ENCODE assay signal across 15 cellular contexts in the genomic region with DNA sequence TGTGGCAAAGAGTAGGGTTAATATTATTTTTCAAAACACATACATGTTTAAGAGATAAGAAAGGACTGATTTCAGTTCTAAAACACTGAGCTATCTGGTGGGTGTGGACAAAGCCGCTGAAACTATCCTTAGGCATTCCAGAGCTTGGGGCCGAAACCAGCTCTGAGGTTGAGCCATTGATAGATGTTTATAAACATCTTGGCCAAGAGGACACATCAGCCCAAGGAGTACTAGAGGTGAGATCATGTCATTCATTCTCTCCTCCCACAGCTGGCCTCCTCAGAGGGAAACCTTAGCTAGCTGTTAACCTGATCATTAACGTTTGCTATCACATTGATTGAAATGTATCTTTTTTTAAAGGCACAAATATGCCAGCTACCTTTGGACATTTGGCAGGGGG.
DNase-seq lines count a peak whose midpoint lies in the region; ATAC-seq and TF ChIP-seq lines count a peak whose summit lies in the region.
"Had no signal": no experiment of that assay in that cellular context is flagged by ENCODE, and none has a peak within 500 bp of the region (broad histone marks: within the 10 kb centered on the region; RNA-seq: fewer than 3 reads in every experiment).

No MANE protein-coding gene starts in this region.

- intact Hi-C loops in Calu3 (cut with micrococcal nuclease; ENCODE audit: unreplicated experiment), result loop anchor here (2.0 to 5.0 kb wide), 3 partner anchors 50 to 115 kb away; a partner anchor contains a TSS
- intact Hi-C loops in upper lobe of right lung (cut with DNase I), result no loop called here

- peak overlapping the region; percentile 85 for H3K27ac Mint-ChIP-seq in Calu3 (ENCODE audit: unreplicated experiment)
- H3K27ac Mint-ChIP-seq: stimulated activated naive CD8-positive, alpha-beta T cell treated with anti-CD3 and anti-CD28 coated beads, Interleukin-15, amount 100 ng/mL, for 72 hours; T-helper 1 cell treated with Interleukin-12 subunit alpha and Interleukin-12 subunit beta and Interleukin-4 antibody, amounts not matched to agents 30 μg/mL and 1 μg/mL, for 36 hours had no signal

- H3K4me3 Mint-ChIP-seq in Calu3 (ENCODE audit: low read depth, unreplicated experiment), result no peak overlapping the region
- H3K4me3 Mint-ChIP-seq: stimulated activated naive CD8-positive, alpha-beta T cell treated with anti-CD3 and anti-CD28 coated beads, Interleukin-15, amount 100 ng/mL, for 72 hours; T-helper 1 cell treated with Interleukin-12 subunit alpha and Interleukin-12 subunit beta and Interleukin-4 antibody, amounts not matched to agents 30 μg/mL and 1 μg/mL, for 36 hours had no signal

- H3K4me1 Mint-ChIP-seq in Calu3 (ENCODE audit: low read depth, unreplicated experiment), result peaks cover 70% of the 10 kb centered on the region

- no peak for TF ChIP-seq CTCF in Calu3 (IDR thresholded peaks at IDR 0.05; ENCODE audit: unreplicated experiment)
- no peak for TF ChIP-seq CTCF in choroid plexus epithelial cell (conservative IDR thresholded peaks at IDR 0.05; ENCODE audit: low read depth, low read length)
- TF ChIP-seq CTCF in upper lobe of right lung (IDR thresholded peaks at IDR 0.05), result no peak

- H3K4me2 ChIP-seq in mesendoderm (ENCODE audit: low read length), result no peak overlapping the region

- DNase-seq in Calu3, result peak; percentile 27
- DNase-seq in NCI-H226, result peak; percentile 90
- DNase-seq in choroid plexus epithelial cell (ENCODE audit: low read depth), result peak; percentile 66
- no peak for DNase-seq in upper lobe of right lung
- DNase-seq in mesendoderm, result no peak
- no peak for DNase-seq in effector memory CD4-positive, alpha-beta T cell
- DNase-seq: caudate nucleus; EL; NCI-H748 treated with DMSO at 0.1 percent for 48 hours; stimulated activated CD4-positive, alpha-beta T cell treated with anti-CD3 and anti-CD28 coated beads, Interleukin-4, amount 100 ng/mL, for 1 hour; stimulated activated naive CD8-positive, alpha-beta T cell treated with anti-CD3 and anti-CD28 coated beads, Interleukin-15, amount 100 ng/mL, for 72 hours had no signal

- H3K9me3 ChIP-seq in mucosa of rectum (ENCODE audit: control insufficient read depth in 2 of 2, low read length in 2 of 2) (no peaks in the 10 kb centered on the region), upper lobe of right lung (no peaks in the 10 kb centered on the region)
- H3K9me3 ChIP-seq in effector memory CD4-positive, alpha-beta T cell (ENCODE audit: control insufficient read depth, low read length), result no peaks in the 10 kb centered on the region

- no peak overlapping the region for H3K4ac ChIP-seq in mesendoderm (ENCODE audit: low read depth, low read length)

- peaks cover 16% of the 10 kb centered on the region for H3K36me3 Mint-ChIP-seq in Calu3 (ENCODE audit: insufficient read depth, unreplicated experiment)

- no peak overlapping the region for H3K4me3 ChIP-seq in choroid plexus epithelial cell (ENCODE audit: low read depth, low read length)
- no peak overlapping the region for H3K4me3 ChIP-seq in mucosa of rectum (ENCODE audit: low read length in 2 of 2)
- H3K4me3 ChIP-seq in upper lobe of right lung, result no peak overlapping the region
- no peak overlapping the region for H3K4me3 ChIP-seq in mesendoderm (ENCODE audit: low read length)
- no peak overlapping the region for H3K4me3 ChIP-seq in effector memory CD4-positive, alpha-beta T cell (ENCODE audit: insufficient read depth, low read depth, low read length, poor library complexity, severe bottlenecking)
- H3K4me3 ChIP-seq: skin epidermis had no signal

- no peaks in the 10 kb centered on the region for H3K79me2 ChIP-seq in mesendoderm (ENCODE audit: control insufficient read depth, insufficient read depth, low read length)

- H4K8ac ChIP-seq in mesendoderm (ENCODE audit: low read depth, low read length), result no peak overlapping the region

- no peak overlapping the region for H2BK120ac ChIP-seq in mesendoderm (ENCODE audit: low read depth, low read length)

- no peak for ATAC-seq in upper lobe of right lung
- no peak for ATAC-seq in GM21723 (IDR thresholded peaks at IDR 0.05; ENCODE audit: unreplicated experiment)
- ATAC-seq: stimulated activated naive CD8-positive, alpha-beta T cell treated with anti-CD3 and anti-CD28 coated beads, Interleukin-15, amount 100 ng/mL, for 72 hours had no signal

- H3K27me3 ChIP-seq in mucosa of rectum (ENCODE audit: control insufficient read depth in 2 of 2, insufficient read depth in 2 of 2, low read length in 2 of 2) (no peaks in the 10 kb centered on the region), upper lobe of right lung (no peaks in the 10 kb centered on the region), mesendoderm (ENCODE audit: insufficient read depth, low read length, poor library complexity) (no peaks in the 10 kb centered on the region)
- H3K27me3 ChIP-seq in effector memory CD4-positive, alpha-beta T cell (replicated peaks; ENCODE audit: control insufficient read depth, insufficient read depth, low read length, poor library complexity, severe bottlenecking), result no peaks in the 10 kb centered on the region

- no peak overlapping the region for H3K18ac ChIP-seq in mesendoderm (ENCODE audit: low read length)

- H3K27ac ChIP-seq in mucosa of rectum (ENCODE audit: low read depth in 2 of 2, low read length in 2 of 2), result peak overlapping the region; percentile 79 to 80
- H3K27ac ChIP-seq in upper lobe of right lung, result no peak overlapping the region
- H3K27ac ChIP-seq in mesendoderm (ENCODE audit: low read depth, low read length), result no peak overlapping the region
- no peak overlapping the region for H3K27ac ChIP-seq in effector memory CD4-positive, alpha-beta T cell (ENCODE audit: insufficient read depth, low read length, poor library complexity, severe bottlenecking)

- no peak overlapping the region for H3K9ac ChIP-seq in mucosa of rectum (ENCODE audit: low read depth in 1 of 2, low read length in 2 of 2)
- no peak overlapping the region for H3K9ac ChIP-seq in mesendoderm (ENCODE audit: low read length)

- BruUV-seq in Calu3 (replicated peaks; lab: Mats Ljungman, UMichigan), result no TSS peak

- H3K56ac ChIP-seq in mesendoderm (ENCODE audit: low read length), result no peak overlapping the region

- H3K27me3 Mint-ChIP-seq in Calu3 (ENCODE audit: unreplicated experiment), result no peaks in the 10 kb centered on the region
- H3K27me3 Mint-ChIP-seq: stimulated activated naive CD8-positive, alpha-beta T cell treated with anti-CD3 and anti-CD28 coated beads, Interleukin-15, amount 100 ng/mL, for 72 hours had no signal

- no CpG with 5 or more reads among the region's 3 CpGs for WGBS in mesendoderm (ENCODE audit: extremely low coverage, insufficient coverage, low lambda C conversion rate)

- H3K23ac ChIP-seq in mesendoderm (ENCODE audit: low read length), result no peak overlapping the region

- H2BK5ac ChIP-seq in mesendoderm (ENCODE audit: low read length), result no peak overlapping the region

- H3K36me3 ChIP-seq in mucosa of rectum (ENCODE audit: control insufficient read depth in 2 of 2, insufficient read depth in 2 of 2, low read length in 2 of 2), result no peaks in the 10 kb centered on the region
- H3K36me3 ChIP-seq in upper lobe of right lung, result no peaks in the 10 kb centered on the region
- H3K36me3 ChIP-seq in mesendoderm (ENCODE audit: control insufficient read depth, insufficient read depth, low read length), result peaks cover 5% of the 10 kb centered on the region
- H3K36me3 ChIP-seq in effector memory CD4-positive, alpha-beta T cell (ENCODE audit: control insufficient read depth, insufficient read depth, low read length), result no peaks in the 10 kb centered on the region

- H3K4me1 ChIP-seq in mucosa of rectum (ENCODE audit: control insufficient read depth in 2 of 2, insufficient read depth in 2 of 2, low read length in 2 of 2) (peaks cover 14 to 55% of the 10 kb centered on the region in 2 donors), upper lobe of right lung (no peaks in the 10 kb centered on the region), mesendoderm (ENCODE audit: control insufficient read depth, low read depth, low read length) (no peaks in the 10 kb centered on the region)
- no peaks in the 10 kb centered on the region for H3K4me1 ChIP-seq in effector memory CD4-positive, alpha-beta T cell (ENCODE audit: control insufficient read depth, insufficient read depth, low read length, poor library complexity, severe bottlenecking)

- H4K5ac ChIP-seq in mesendoderm (ENCODE audit: low read length), result no peak overlapping the region

- H3K79me1 ChIP-seq in mesendoderm (ENCODE audit: low read length), result peaks cover 2% of the 10 kb centered on the region

- CTCF ChIA-PET in Calu3 (lab: Charles Lee), result interaction anchor here (0.6 to 1.6 kb wide), 3 partner anchors 61 to 120 kb away, joined by 3 to 5 read pairs (median 4); a partner anchor contains a TSS

- no peaks in the 10 kb centered on the region for H3K9me3 Mint-ChIP-seq in Calu3 (ENCODE audit: low read depth, unreplicated experiment)
- H3K9me3 Mint-ChIP-seq: stimulated activated naive CD8-positive, alpha-beta T cell treated with anti-CD3 and anti-CD28 coated beads, Interleukin-15, amount 100 ng/mL, for 72 hours; T-helper 1 cell treated with Interleukin-12 subunit alpha and Interleukin-12 subunit beta and Interleukin-4 antibody, amounts not matched to agents 30 μg/mL and 1 μg/mL, for 36 hours had no signal

- no peak overlapping the region for H2BK15ac ChIP-seq in mesendoderm (replicated peaks; ENCODE audit: low read depth)

- no peak overlapping the region for H2AK5ac ChIP-seq in mesendoderm (ENCODE audit: low read length)

Comparison
In these comparisons a context has a peak if more than half of its experiments do, and no peak if none do; other contexts are left out.
1. DNase-seq: peak in Calu3 (single experiment), NCI-H226 (single experiment) and choroid plexus epithelial cell (single experiment); none in upper lobe of right lung (single experiment), mesendoderm (single experiment) and effector memory CD4-positive, alpha-beta T cell (0 of 3).
2. H3K27ac ChIP-seq: peak in mucosa of rectum (2 of 2); none in upper lobe of right lung (single experiment), mesendoderm (single experiment) and effector memory CD4-positive, alpha-beta T cell (single experiment).